8 cellular contexts compared by ENCODE assay signal in the genomic region with DNA sequence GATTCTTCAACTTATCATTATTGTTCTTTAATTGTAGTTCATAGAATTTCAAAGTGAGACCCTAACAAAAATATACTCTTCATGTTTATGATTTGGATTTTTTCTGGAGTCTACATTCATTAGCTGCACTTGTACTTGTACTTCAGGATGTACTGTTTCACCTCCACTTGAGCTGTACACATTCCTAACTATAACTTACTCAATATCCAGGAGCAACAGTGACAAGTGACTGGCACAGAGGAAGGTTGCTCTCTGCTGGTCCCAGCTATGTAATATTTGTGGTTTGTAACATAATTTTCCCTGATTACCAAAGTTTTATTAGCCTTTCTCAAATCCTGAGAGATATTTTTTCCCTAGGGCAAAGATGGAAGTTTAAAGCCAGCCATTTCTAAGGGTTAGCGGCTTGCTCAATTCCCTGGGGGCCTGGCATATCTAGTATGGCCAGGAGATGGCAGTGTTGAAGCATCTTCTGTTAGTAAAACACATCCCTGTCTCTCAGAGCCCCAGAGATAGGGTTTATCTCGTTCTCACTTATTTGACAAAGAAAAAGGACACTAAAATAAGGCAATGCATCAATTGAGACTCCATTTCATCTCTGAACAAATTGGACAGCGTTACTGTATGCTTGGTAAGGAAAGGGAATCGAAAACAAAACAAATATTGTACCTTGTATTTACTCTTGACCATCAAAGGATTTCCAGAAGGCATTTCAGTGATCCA.
A peak's percentile ranks its signal among the peaks of the same experiment; 100 is the strongest.
DNase-seq lines count a peak whose midpoint lies in the region; ATAC-seq and TF ChIP-seq lines count a peak whose summit lies in the region.

No MANE protein-coding gene starts in this region.

- peak; percentile 56 for TF ChIP-seq CTCF in GM20000 (IDR thresholded peaks at IDR 0.05; ENCODE audit: extremely low read depth, missing control alignments)

- no peak for ATAC-seq in GM18505 (IDR thresholded peaks at IDR 0.05; ENCODE audit: unreplicated experiment)

- intact Hi-C loops in posterior cingulate gyrus (cut with DNase I), result loop anchor here (1.0 to 10.0 kb wide), 3 partner anchors 256 to 1231 kb away; no protein-coding TSS in a partner anchor

- DNase-seq in DMS53 (lab: John Stamatoyannopoulos, UW) (peak; percentile 83), GM20000 (ENCODE audit: low spot score) (peak; percentile 37), HS-5 (ENCODE audit: low read depth) (peak; percentile 63), OCI-M1 (lab: John Stamatoyannopoulos, UW) (peak; percentile 92), glomerular visceral epithelial cell (ENCODE audit: extremely low spot score) (peak; percentile 53), posterior cingulate gyrus (peak in 9 of 10 donors; percentile 51 to 89 (median 70))
- peak; percentile 11 for DNase-seq in activated T-helper 9 cell treated with anti-CD3 and anti-CD28 coated beads, Interleukin-2, amount 50 U/mL, for 16 hours (ENCODE audit: low read depth)

- TF ChIP-seq POLR2A in GM18505 (IDR thresholded peaks at IDR 0.05; ENCODE audit: borderline replicate concordance, extremely low read depth, insufficient read depth, insufficient read length), result no peak

Comparison
In these comparisons a context has a peak if more than half of its experiments do, and no peak if none do; other contexts are left out.
1. DNase-seq: peak in every context shown above with its lines; median percentile 92 in OCI-M1; 83 in DMS53; 70 in posterior cingulate gyrus; 63 in HS-5; 53 in glomerular visceral epithelial cell; 37 in GM20000; 11 in activated T-helper 9 cell treated with anti-CD3 and anti-CD28 coated beads, Interleukin-2, amount 50 U/mL, for 16 hours.